In the genomic region with DNA sequence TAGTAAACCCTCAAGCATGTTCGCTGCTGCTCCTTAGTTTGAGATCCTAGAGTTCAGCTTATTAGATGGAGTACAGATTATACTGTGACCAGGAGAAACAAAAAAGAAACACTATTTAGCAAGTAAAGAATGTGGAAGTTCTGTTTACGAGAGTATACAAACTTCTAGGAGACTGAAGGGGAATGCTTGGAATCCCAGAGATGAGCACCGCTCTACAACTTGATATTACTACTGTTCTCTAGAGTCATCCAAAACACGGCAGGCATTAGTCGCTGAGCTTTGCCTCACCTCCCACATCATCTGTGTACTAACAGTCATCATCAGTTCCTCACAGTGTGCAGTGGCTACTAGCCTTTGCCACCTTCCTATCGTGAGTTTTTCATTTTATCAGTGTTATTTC, we compare ENCODE assay signal across 23 cellular contexts.
DNase-seq lines count a peak whose midpoint lies in the region; ATAC-seq and TF ChIP-seq lines count a peak whose summit lies in the region.
"Had no signal": no experiment of that assay in that cellular context is flagged by ENCODE, and none has a peak within 500 bp of the region (broad histone marks: within the 10 kb centered on the region; RNA-seq: fewer than 3 reads in every experiment).

No MANE protein-coding gene starts in this region.

- CTCF ChIA-PET in Caco-2 (lab: Charles Lee), result no interaction called here

- no peaks in the 10 kb centered on the region for H3K27me3 Mint-ChIP-seq in Caco-2 (ENCODE audit: insufficient read depth, unreplicated experiment)
- no peaks in the 10 kb centered on the region for H3K27me3 Mint-ChIP-seq in activated T-cell treated with anti-CD3 and anti-CD28 coated beads, Interleukin-2, amount 50 U/mL, for 72 hours (ENCODE audit: low read depth)

- ATAC-seq in activated T-cell treated with anti-CD3 and anti-CD28 coated beads, Interleukin-2, amount 50 U/mL, for 72 hours (replicated peaks in 1 of 2), result no peak
- ATAC-seq: Panc1 had no signal

- no peak overlapping the region for H3K4me3 ChIP-seq in Caco-2 (ENCODE audit: low read depth, low read length)
- H3K4me3 ChIP-seq in neuronal stem cell (ENCODE audit: low read length in 2 of 2), result no peak overlapping the region
- H3K4me3 ChIP-seq: BLaER1 treated with 17β-estradiol and CSF1 and Interleukin-3, amounts not matched to agents 10 nM and 100 nM had no signal

- H3K4me1 ChIP-seq in Caco-2 (peaks cover 11% of the 10 kb centered on the region; the same call in 1 of the 2 replicates), neuronal stem cell (ENCODE audit: control insufficient read depth in 2 of 2, insufficient read depth in 1 of 2, low read depth in 1 of 2, low read length in 2 of 2) (peaks cover 2 to 13% of the 10 kb centered on the region in 2 donors)
- H3K4me1 ChIP-seq: BLaER1 treated with 17β-estradiol and CSF1 and Interleukin-3, amounts not matched to agents 10 nM and 100 nM had no signal

- H2AFZ ChIP-seq in neuronal stem cell (ENCODE audit: low read length), result peak overlapping the region; percentile 41

- no peak overlapping the region for H2BK120ac ChIP-seq in neuronal stem cell (ENCODE audit: low read depth, low read length)

- intact Hi-C loops in Caco-2 (cut with micrococcal nuclease; ENCODE audit: unreplicated experiment), result no loop called here

- H3K27me3 ChIP-seq in Caco-2 (replicated peaks; ENCODE audit: control insufficient read depth, insufficient read depth, low read length), result no peaks in the 10 kb centered on the region
- no peaks in the 10 kb centered on the region for H3K27me3 ChIP-seq in neuronal stem cell (ENCODE audit: control insufficient read depth in 3 of 3, insufficient read depth in 3 of 3, low read depth in 1 of 3, low read length in 3 of 3)
- H3K27me3 ChIP-seq: BLaER1 treated with 17β-estradiol and CSF1 and Interleukin-3, amounts not matched to agents 10 nM and 100 nM had no signal

- no peak overlapping the region for H4K8ac ChIP-seq in neuronal stem cell (ENCODE audit: low read depth, low read length)

- no peak overlapping the region for H3K4me3 Mint-ChIP-seq in Caco-2 (ENCODE audit: unreplicated experiment)
- no peak overlapping the region for H3K4me3 Mint-ChIP-seq in activated T-cell treated with anti-CD3 and anti-CD28 coated beads, Interleukin-2, amount 50 U/mL, for 72 hours
- H3K4me3 Mint-ChIP-seq: CD4-positive, alpha-beta memory T cell had no signal

- no peaks in the 10 kb centered on the region for H3K36me3 Mint-ChIP-seq in Caco-2 (ENCODE audit: insufficient read depth, unreplicated experiment)
- no peaks in the 10 kb centered on the region for H3K36me3 Mint-ChIP-seq in activated T-cell treated with anti-CD3 and anti-CD28 coated beads, Interleukin-2, amount 50 U/mL, for 72 hours (ENCODE audit: insufficient read depth in 2 of 2)
- H3K36me3 Mint-ChIP-seq: CD4-positive, alpha-beta memory T cell had no signal

- no peak for TF ChIP-seq CTCF in Caco-2 (IDR thresholded peaks at IDR 0.05; ENCODE audit: insufficient read depth in 1 of 2, low read depth in 1 of 2, low read length in 1 of 2, severe bottlenecking in 1 of 2, unreplicated experiment in 1 of 2)

- H3K27ac Mint-ChIP-seq in Caco-2 (ENCODE audit: unreplicated experiment), result peak overlapping the region; percentile 7
- H3K27ac Mint-ChIP-seq in activated T-cell treated with anti-CD3 and anti-CD28 coated beads, Interleukin-2, amount 50 U/mL, for 72 hours, result no peak overlapping the region
- H3K27ac Mint-ChIP-seq: CD4-positive, alpha-beta memory T cell had no signal

- no peak overlapping the region for H3K14ac ChIP-seq in neuronal stem cell (ENCODE audit: low read length)

- H2BK5ac ChIP-seq in neuronal stem cell (ENCODE audit: low read length), result no peak overlapping the region

- no peak overlapping the region for H3K4ac ChIP-seq in neuronal stem cell (ENCODE audit: low read length)

- no peak overlapping the region for H3K9ac ChIP-seq in neuronal stem cell (ENCODE audit: low read depth, low read length, poor library complexity)
- H3K9ac ChIP-seq: BLaER1 treated with 17β-estradiol and CSF1 and Interleukin-3, amounts not matched to agents 10 nM and 100 nM had no signal

- no CpG with 5 or more reads among the region's 6 CpGs for WGBS in neuronal stem cell (ENCODE audit: extremely low coverage in 2 of 2, insufficient read length in 2 of 2, insufficient replicate concordance in 1 of 2), 2 donors

- no peak overlapping the region for H3K4me2 ChIP-seq in neuronal stem cell (ENCODE audit: insufficient read depth, low read length, poor library complexity, severe bottlenecking)
- H3K4me2 ChIP-seq: BLaER1 treated with 17β-estradiol and CSF1 and Interleukin-3, amounts not matched to agents 10 nM and 100 nM had no signal

- POLR2A ChIA-PET in Caco-2 (lab: Charles Lee), result no interaction called here

- no peak overlapping the region for H3K18ac ChIP-seq in neuronal stem cell (ENCODE audit: low read length)

- BruUV-seq in Caco-2 (replicated peaks; lab: Mats Ljungman, UMichigan), result no TSS peak

- no peaks in the 10 kb centered on the region for H3K36me3 ChIP-seq in Caco-2 (ENCODE audit: control insufficient read depth, insufficient read depth, low read length)
- H3K36me3 ChIP-seq in neuronal stem cell (replicated peaks in 1 of 2; ENCODE audit: control insufficient read depth in 2 of 2, insufficient read depth in 2 of 2, low read length in 2 of 2), result no peaks in the 10 kb centered on the region
- H3K36me3 ChIP-seq: BLaER1 treated with 17β-estradiol and CSF1 and Interleukin-3, amounts not matched to agents 10 nM and 100 nM had no signal

- H3K9me3 ChIP-seq in Caco-2, result no peaks in the 10 kb centered on the region
- no peaks in the 10 kb centered on the region for H3K9me3 ChIP-seq in neuronal stem cell (replicated peaks in 1 of 2; ENCODE audit: control insufficient read depth in 2 of 2, insufficient read depth in 1 of 2, low read depth in 1 of 2, low read length in 2 of 2)
- H3K9me3 ChIP-seq: BLaER1 treated with 17β-estradiol and CSF1 and Interleukin-3, amounts not matched to agents 10 nM and 100 nM had no signal

- no peak overlapping the region for H2AK5ac ChIP-seq in neuronal stem cell (ENCODE audit: low read depth, low read length)

- H3K79me1 ChIP-seq in neuronal stem cell (ENCODE audit: low read depth, low read length), result no peaks in the 10 kb centered on the region

- peaks cover 28% of the 10 kb centered on the region for H3K4me1 Mint-ChIP-seq in Caco-2 (ENCODE audit: low read depth, unreplicated experiment)
- no peaks in the 10 kb centered on the region for H3K4me1 Mint-ChIP-seq in activated T-cell treated with anti-CD3 and anti-CD28 coated beads, Interleukin-2, amount 50 U/mL, for 72 hours (ENCODE audit: low read depth)
- H3K4me1 Mint-ChIP-seq: CD4-positive, alpha-beta memory T cell had no signal

- H4K91ac ChIP-seq in neuronal stem cell (ENCODE audit: low read depth, low read length, poor library complexity), result no peak overlapping the region

- H2BK12ac ChIP-seq in neuronal stem cell (ENCODE audit: low read length), result no peak overlapping the region

- H2BK15ac ChIP-seq in neuronal stem cell (ENCODE audit: low read length), result no peak overlapping the region

- H3K9me3 Mint-ChIP-seq in Caco-2 (ENCODE audit: unreplicated experiment), result no peaks in the 10 kb centered on the region
- H3K9me3 Mint-ChIP-seq in activated T-cell treated with anti-CD3 and anti-CD28 coated beads, Interleukin-2, amount 50 U/mL, for 72 hours, result no peaks in the 10 kb centered on the region

- DNase-seq in Caco-2, result no peak
- DNase-seq in M059J (ENCODE audit: low read depth), result peak; percentile 4
- peak; percentile 22 for DNase-seq in iris pigment epithelial cell (ENCODE audit: low read depth)
- DNase-seq in neuronal stem cell (ENCODE audit: low spot score), result no peak
- no peak for DNase-seq in DMS79 (lab: John Stamatoyannopoulos, UW)
- DNase-seq in activated gamma-delta T cell (lab: John Stamatoyannopoulos, UW), result no peak
- DNase-seq in activated T-cell treated with anti-CD3 and anti-CD28 coated beads, Interleukin-2, amount 50 U/mL, for 72 hours, result no peak
- DNase-seq in NCI-H345 (lab: John Stamatoyannopoulos, UW), result no peak
- DNase-seq: ACHN; CD4-positive, alpha-beta memory T cell; DMS153; H7; KG1; NCI-H1105; NCI-H2029 treated with DMSO at 0.1 percent for 48 hours; NCI-H226; NCI-H524; NCI-H774; NK-92 treated with Interleukin-12 subunit alpha and Interleukin-12 subunit beta, amount 100 ng/mL, for 24 hours had no signal

- no peak overlapping the region for H3K23ac ChIP-seq in neuronal stem cell (ENCODE audit: low read depth, low read length, poor library complexity)

- H3K27ac ChIP-seq in neuronal stem cell (replicated peaks; ENCODE audit: low read length), result no peak overlapping the region
- H3K27ac ChIP-seq: 22Rv1; BLaER1 treated with 17β-estradiol and CSF1 and Interleukin-3, amounts not matched to agents 10 nM and 100 nM; HL-60 had no signal

Comparison
In these comparisons a context has a peak if more than half of its experiments do, and no peak if none do; other contexts are left out.
1. DNase-seq: peak in M059J (single experiment) and iris pigment epithelial cell (single experiment); none in Caco-2 (0 of 2), neuronal stem cell (single experiment), DMS79 (single experiment), activated gamma-delta T cell (single experiment), activated T-cell treated with anti-CD3 and anti-CD28 coated beads, Interleukin-2, amount 50 U/mL, for 72 hours (0 of 2) and NCI-H345 (single experiment).